In genomic region chr3:37262816-37263393, GRCh38 we compare ENCODE assay signal across 18 cellular contexts. TPM values are rescaled to one million over a fixed set of nuclear protein-coding genes. Genes with fewer than 3 reads are reported as not detected.
DNase-seq lines count a peak whose midpoint lies in the region; ATAC-seq lines count a peak whose summit lies in the region.
"Had no signal": no experiment of that assay in that cellular context is flagged by ENCODE, and none has a peak within 500 bp of the region (broad histone marks: within the 10 kb centered on the region; RNA-seq: fewer than 3 reads in every experiment).

No MANE protein-coding gene starts in this region.

- no peaks in the 10 kb centered on the region for H3K9me3 Mint-ChIP-seq in activated T-helper 17 cell treated with anti-CD3 and anti-CD28 coated beads, Interleukin-2, amount 50 U/mL, for 72 hours
- H3K9me3 Mint-ChIP-seq in immature natural killer cell = no peaks in the 10 kb centered on the region
- H3K9me3 Mint-ChIP-seq in activated T-helper 2 cell treated with anti-CD3 and anti-CD28 coated beads, Interferon-gamma antibody, Interleukin-2, Interleukin-4, amounts not matched to agents 10 μg/mL and 5 μg/mL and 100 μg/mL, durations not matched to agents 14 hours and 24 hours and 36 hours = no peaks in the 10 kb centered on the region
- H3K9me3 Mint-ChIP-seq: activated CD4-positive, alpha-beta T cell treated with anti-CD3 and anti-CD28 coated beads, Interleukin-2, amount 10 ng/mL, durations not matched to agents 24 days and 14 days; GM23338; T-cell had no signal

- peak overlapping the region; percentile 46 for H3K27ac Mint-ChIP-seq in activated T-helper 17 cell treated with anti-CD3 and anti-CD28 coated beads, Interleukin-2, amount 50 U/mL, for 72 hours
- H3K27ac Mint-ChIP-seq in immature natural killer cell = peak overlapping the region; percentile 41 to 80 (median 74)
- H3K27ac Mint-ChIP-seq in activated T-helper 2 cell treated with anti-CD3 and anti-CD28 coated beads, Interferon-gamma antibody, Interleukin-2, Interleukin-4, amounts not matched to agents 10 μg/mL and 5 μg/mL and 100 μg/mL, durations not matched to agents 14 hours and 24 hours and 36 hours = no peak overlapping the region
- H3K27ac Mint-ChIP-seq: activated CD4-positive, alpha-beta T cell treated with anti-CD3 and anti-CD28 coated beads, Interleukin-2, amount 10 ng/mL, durations not matched to agents 24 days and 14 days; GM23338; progenitor cell of endocrine pancreas had no signal

- H3K27me3 Mint-ChIP-seq in activated T-helper 17 cell treated with anti-CD3 and anti-CD28 coated beads, Interleukin-2, amount 50 U/mL, for 72 hours = no peaks in the 10 kb centered on the region
- no peaks in the 10 kb centered on the region for H3K27me3 Mint-ChIP-seq in immature natural killer cell (ENCODE audit: low read depth in 3 of 3)
- no peaks in the 10 kb centered on the region for H3K27me3 Mint-ChIP-seq in activated T-helper 2 cell treated with anti-CD3 and anti-CD28 coated beads, Interferon-gamma antibody, Interleukin-2, Interleukin-4, amounts not matched to agents 10 μg/mL and 5 μg/mL and 100 μg/mL, durations not matched to agents 14 hours and 24 hours and 36 hours (ENCODE audit: low read depth)
- H3K27me3 Mint-ChIP-seq: activated CD4-positive, alpha-beta T cell treated with anti-CD3 and anti-CD28 coated beads, Interleukin-2, amount 10 ng/mL, durations not matched to agents 24 days and 14 days; progenitor cell of endocrine pancreas; T-cell had no signal

- peaks cover 72% of the 10 kb centered on the region for H3K36me3 Mint-ChIP-seq in activated T-helper 17 cell treated with anti-CD3 and anti-CD28 coated beads, Interleukin-2, amount 50 U/mL, for 72 hours (ENCODE audit: low read depth)
- H3K36me3 Mint-ChIP-seq in immature natural killer cell = peaks cover 0 to 3% (median 0%) of the 10 kb centered on the region in 3 donors
- peaks cover 48% of the 10 kb centered on the region for H3K36me3 Mint-ChIP-seq in activated T-helper 2 cell treated with anti-CD3 and anti-CD28 coated beads, Interferon-gamma antibody, Interleukin-2, Interleukin-4, amounts not matched to agents 10 μg/mL and 5 μg/mL and 100 μg/mL, durations not matched to agents 14 hours and 24 hours and 36 hours (ENCODE audit: low read depth)

- H3K4me3 Mint-ChIP-seq in activated T-helper 17 cell treated with anti-CD3 and anti-CD28 coated beads, Interleukin-2, amount 50 U/mL, for 72 hours = no peak overlapping the region
- peak overlapping the region in 3 of 5 donors; percentile 2 to 21 (median 20) for H3K4me3 Mint-ChIP-seq in immature natural killer cell
- no peak overlapping the region for H3K4me3 Mint-ChIP-seq in activated T-helper 2 cell treated with anti-CD3 and anti-CD28 coated beads, Interferon-gamma antibody, Interleukin-2, Interleukin-4, amounts not matched to agents 10 μg/mL and 5 μg/mL and 100 μg/mL, durations not matched to agents 14 hours and 24 hours and 36 hours (ENCODE audit: low read depth)
- H3K4me3 Mint-ChIP-seq: activated CD4-positive, alpha-beta T cell treated with anti-CD3 and anti-CD28 coated beads, Interleukin-2, amount 10 ng/mL, durations not matched to agents 24 days and 14 days; GM23338; T-cell had no signal

- ATAC-seq in Right ventricle myocardium superior (ENCODE audit: poor library complexity) = peak; percentile 73
- peak; percentile 94 for ATAC-seq in activated T-helper 17 cell treated with anti-CD3 and anti-CD28 coated beads, Interleukin-2, amount 50 U/mL, for 72 hours (replicated peaks)
- ATAC-seq: GM23338, T-cell had no signal

- H3K4me1 Mint-ChIP-seq in activated T-helper 17 cell treated with anti-CD3 and anti-CD28 coated beads, Interleukin-2, amount 50 U/mL, for 72 hours = peaks cover 37% of the 10 kb centered on the region
- H3K4me1 Mint-ChIP-seq in immature natural killer cell = peaks cover 67 to 86% of the 10 kb centered on the region in 2 donors
- H3K4me1 Mint-ChIP-seq in activated T-helper 2 cell treated with anti-CD3 and anti-CD28 coated beads, Interferon-gamma antibody, Interleukin-2, Interleukin-4, amounts not matched to agents 10 μg/mL and 5 μg/mL and 100 μg/mL, durations not matched to agents 14 hours and 24 hours and 36 hours (ENCODE audit: low read depth) = peaks cover 26% of the 10 kb centered on the region

- intact Hi-C loops in Right ventricle myocardium superior (cut with DNase I) = no loop called here
- intact Hi-C loops in cardiac septum (cut with DNase I) = no loop called here
- intact Hi-C loops in activated T-helper 2 cell treated with anti-CD3 and anti-CD28 coated beads, Interferon-gamma antibody, Interleukin-2, Interleukin-4, amounts not matched to agents 10 μg/mL and 5 μg/mL and 100 μg/mL, durations not matched to agents 14 hours and 24 hours and 36 hours (cut with micrococcal nuclease) = no loop called here

- DNase-seq in Right ventricle myocardium superior (no peak), cardiac septum (ENCODE audit: low spot score) (no peak), immature natural killer cell (no peak), NCI-H524 treated with DMSO at 0.1 percent for 48 hours (lab: John Stamatoyannopoulos, UW) (no peak), cerebellum (ENCODE audit: low spot score) (no peak), NK-92 (lab: John Stamatoyannopoulos, UW; ENCODE audit: unreplicated experiment) (no peak)
- DNase-seq in activated T-helper 2 cell treated with anti-CD3 and anti-CD28 coated beads, Interferon-gamma antibody, Interleukin-2, Interleukin-4, amounts not matched to agents 10 μg/mL and 5 μg/mL and 100 μg/mL, durations not matched to agents 14 hours and 24 hours and 36 hours (ENCODE audit: low spot score) = no peak
- DNase-seq: activated CD4-positive, alpha-beta T cell treated with anti-CD3 and anti-CD28 coated beads, Interleukin-2, amount 10 ng/mL, durations not matched to agents 24 days and 14 days; activated gamma-delta T cell; AML-193; DND-41; midbrain; NCI-H2081 treated with DMSO at 0.1 percent for 48 hours; stimulated activated CD4-positive, alpha-beta T cell treated with anti-CD3 and anti-CD28 coated beads, Interleukin-1b, Interleukin-23, amount 100 ng/mL, for 48 hours; T-cell had no signal

RNA-seq across cellular contexts. Expression of gene GOLGA4, which starts 19.8 kb away (rescaled TPM):
- total RNA-seq in Right ventricle myocardium superior (170 TPM), cardiac septum (200 TPM), cerebellum (56.1 TPM)
- total RNA-seq in activated T-helper 17 cell treated with anti-CD3 and anti-CD28 coated beads, Interleukin-2, amount 50 U/mL, for 72 hours = 10 to 100 TPM; 39.2 to 46.1 TPM
- 10 to 100 TPM in 1 of 3 donors, 1 to 10 TPM in 2; 2.0 to 31.7 (median 4.8) TPM for polyA plus RNA-seq in immature natural killer cell
- 40.0 and 41.4 TPM in 2 replicates for total RNA-seq in activated T-helper 2 cell treated with anti-CD3 and anti-CD28 coated beads, Interferon-gamma antibody, Interleukin-2, Interleukin-4, amounts not matched to agents 10 μg/mL and 5 μg/mL and 100 μg/mL, durations not matched to agents 14 hours and 24 hours and 36 hours

Comparison
In these comparisons a context has a peak if more than half of its experiments do, and no peak if none do; other contexts are left out.
1. H3K4me3 Mint-ChIP-seq: peak in immature natural killer cell (3 of 5); none in activated T-helper 17 cell treated with anti-CD3 and anti-CD28 coated beads, Interleukin-2, amount 50 U/mL, for 72 hours (single experiment) and activated T-helper 2 cell treated with anti-CD3 and anti-CD28 coated beads, Interferon-gamma antibody, Interleukin-2, Interleukin-4, amounts not matched to agents 10 μg/mL and 5 μg/mL and 100 μg/mL, durations not matched to agents 14 hours and 24 hours and 36 hours (single experiment).